8 cellular contexts compared by ENCODE assay signal in genomic region chr4:70705856-70706461, GRCh38. TPM values are rescaled to one million over a fixed set of nuclear protein-coding genes. Genes with fewer than 3 reads are reported as not detected.
A peak's percentile ranks its signal among the peaks of the same experiment; 100 is the strongest.
DNase-seq lines count a peak whose midpoint lies in the region; ATAC-seq, FAIRE-seq and TF ChIP-seq lines count a peak whose summit lies in the region.

No MANE protein-coding gene starts in this region.

- no peaks in the 10 kb centered on the region for H3K36me3 ChIP-seq in CD8-positive, alpha-beta T cell (ENCODE audit: insufficient read depth, low read length)
- H3K36me3 ChIP-seq in ascending aorta (no peaks in the 10 kb centered on the region), kidney (ENCODE audit: control insufficient read depth in 1 of 2, insufficient read depth in 2 of 2, low read length in 2 of 2) (no peaks in the 10 kb centered on the region), suprapubic skin (no peaks in the 10 kb centered on the region)

- H3K36me3 Mint-ChIP-seq in CD8-positive, alpha-beta T cell = peaks cover 9% of the 10 kb centered on the region

- H3K4me1 Mint-ChIP-seq in CD8-positive, alpha-beta T cell (ENCODE audit: low read depth) = peaks cover 32% of the 10 kb centered on the region

- POLR2A ChIA-PET in CD8-positive, alpha-beta T cell (lab: Charles Lee) = interaction anchor here (1.0 to 4.8 kb wide), 11 partner anchors 12 to 288 kb away, joined by 3 to 85 read pairs (median 4); partner anchors contain the start of genes DCK, GRSF1, MOB1B and RUFY3

- intact Hi-C loops in CD8-positive, alpha-beta T cell (cut with DNase I, micrococcal nuclease) = loop anchor here (1.0 to 2.0 kb wide), 6 partner anchors 17 to 287 kb away; partner anchors contain the start of genes DCK (in 1 of the 2) and GRSF1 (in 1 of the 2)
- intact Hi-C loops in ascending aorta (cut with DNase I) (loop anchor here (1.0 to 5.0 kb wide), 3 partner anchors 18 to 481 kb away; partner anchors contain the start of genes GRSF1 and UTP3), kidney (cut with DNase I) (no loop called here)

- peak overlapping the region; percentile 59 for H3K27ac ChIP-seq in CD8-positive, alpha-beta T cell (ENCODE audit: low read depth, low read length)
- peak overlapping the region; percentile 92 to 96 for H3K27ac ChIP-seq in ascending aorta
- peak overlapping the region; percentile 91 to 96 for H3K27ac ChIP-seq in kidney (ENCODE audit: low read depth in 2 of 2, low read length in 2 of 2)
- peak overlapping the region; percentile 99 for H3K27ac ChIP-seq in suprapubic skin

- no peak for FAIRE-seq in kidney (lab: Jason Lieb, UNC)

- H3K27ac Mint-ChIP-seq in CD8-positive, alpha-beta T cell = peak overlapping the region; percentile 98

- 2% methylated on average over 17 of the region's 17 CpGs for WGBS in suprapubic skin

- peak overlapping the region; percentile 65 to 93 for H3K9ac ChIP-seq in kidney (ENCODE audit: low read length in 2 of 2)

- CTCF ChIA-PET in CD8-positive, alpha-beta T cell (lab: Charles Lee) = interaction anchor here (0.7 to 4.6 kb wide), 5 partner anchors 13 to 53 kb away, joined by 3 to 74 read pairs (median 5); partner anchors contain the start of gene UTP3

- H3K27me3 ChIP-seq in CD8-positive, alpha-beta T cell (ENCODE audit: insufficient read depth, low read length) = no peaks in the 10 kb centered on the region
- H3K27me3 ChIP-seq in ascending aorta (no peaks in the 10 kb centered on the region), suprapubic skin (no peaks in the 10 kb centered on the region)

- no peak for ATAC-seq in CD8-positive, alpha-beta T cell
- peak; percentile 1 for ATAC-seq in HG03097 (IDR thresholded peaks at IDR 0.05; ENCODE audit: low FRiP score, unreplicated experiment)
- ATAC-seq in HG03469 (IDR thresholded peaks at IDR 0.05; ENCODE audit: unreplicated experiment) = no peak
- no peak for ATAC-seq in GM19351 (IDR thresholded peaks at IDR 0.05; ENCODE audit: unreplicated experiment)

- H3K27me3 Mint-ChIP-seq in CD8-positive, alpha-beta T cell (ENCODE audit: low read depth) = no peaks in the 10 kb centered on the region

- peak overlapping the region; percentile 93 for H3K4me3 Mint-ChIP-seq in CD8-positive, alpha-beta T cell

- DNase-seq in CD8-positive, alpha-beta T cell = no peak
- DNase-seq in ascending aorta (ENCODE audit: low spot score in 2 of 2) (no peak), kidney (no peak), suprapubic skin (ENCODE audit: low spot score in 2 of 2) (no peak), NCI-H748 (lab: John Stamatoyannopoulos, UW; ENCODE audit: unreplicated experiment) (no peak)

- no peaks in the 10 kb centered on the region for H3K9me3 Mint-ChIP-seq in CD8-positive, alpha-beta T cell

- H3K4me1 ChIP-seq in CD8-positive, alpha-beta T cell (ENCODE audit: insufficient read depth, low read length) = peaks cover 29% of the 10 kb centered on the region
- H3K4me1 ChIP-seq in ascending aorta (peaks cover 0 to 11% of the 10 kb centered on the region in 2 donors), kidney (ENCODE audit: control insufficient read depth in 1 of 2, insufficient read depth in 1 of 2, low read depth in 1 of 2, low read length in 2 of 2) (peaks cover 2 to 11% of the 10 kb centered on the region in 2 donors), suprapubic skin (peaks cover 43% of the 10 kb centered on the region)

- no peak for TF ChIP-seq EP300 in suprapubic skin (IDR thresholded peaks at IDR 0.05)

- no peak for TF ChIP-seq CTCF in CD8-positive, alpha-beta T cell (IDR thresholded peaks at IDR 0.05)
- no peak for TF ChIP-seq CTCF in ascending aorta (IDR thresholded peaks at IDR 0.05)
- TF ChIP-seq CTCF in kidney (IDR thresholded peaks at IDR 0.05; ENCODE audit: borderline replicate concordance, extremely low read depth, insufficient read depth) = no peak
- TF ChIP-seq CTCF in suprapubic skin (IDR thresholded peaks at IDR 0.05) = no peak

- H3K9me3 ChIP-seq in CD8-positive, alpha-beta T cell (ENCODE audit: low read length) = no peaks in the 10 kb centered on the region
- H3K9me3 ChIP-seq in ascending aorta = no peaks in the 10 kb centered on the region
- no peaks in the 10 kb centered on the region for H3K9me3 ChIP-seq in kidney (ENCODE audit: control insufficient read depth in 1 of 2, low read length in 2 of 2)
- no peaks in the 10 kb centered on the region for H3K9me3 ChIP-seq in suprapubic skin

- TF ChIP-seq POLR2A in suprapubic skin (IDR thresholded peaks at IDR 0.05) = no peak

- peak overlapping the region; percentile 64 for H3K4me3 ChIP-seq in CD8-positive, alpha-beta T cell (ENCODE audit: low read depth, low read length)
- H3K4me3 ChIP-seq in ascending aorta = peak overlapping the region; percentile 89 to 98
- H3K4me3 ChIP-seq in kidney (ENCODE audit: low read length in 2 of 2) = peak overlapping the region; percentile 83 to 94
- peak overlapping the region; percentile 96 for H3K4me3 ChIP-seq in suprapubic skin

RNA-seq across cellular contexts. Expression of gene RUFY3, which starts 15.8 kb away (rescaled TPM):
- total RNA-seq in CD8-positive, alpha-beta T cell = 10 to 100 TPM; 18.4 to 26.5 TPM
- total RNA-seq in ascending aorta = 11.7 TPM
- 72.5 TPM for total RNA-seq in kidney
- polyA plus RNA-seq in kidney (ENCODE audit: insufficient read depth, low read depth, low replicate concordance) = 40.6 TPM
- 100 to 1,000 TPM in 1 of 4 donors, 10 to 100 TPM in 3; 53.2 to 155 (median 68.1) TPM for total RNA-seq in suprapubic skin

RNA-seq across cellular contexts. Expression of gene UTP3, which starts 17.6 kb away (rescaled TPM):
- total RNA-seq in CD8-positive, alpha-beta T cell = 10 to 100 TPM; 21.6 to 23.1 TPM
- 3.2 TPM for total RNA-seq in ascending aorta
- 28.6 TPM for total RNA-seq in kidney
- polyA plus RNA-seq in kidney (ENCODE audit: insufficient read depth, low read depth, low replicate concordance) = 25.8 TPM
- 10 to 100 TPM; 19.2 to 27.6 (median 22.6) TPM for total RNA-seq in suprapubic skin

RNA-seq across cellular contexts. Expression of gene JCHAIN, which starts 39.7 kb away (rescaled TPM):
- total RNA-seq in CD8-positive, alpha-beta T cell = 1 to 10 TPM in 1 of 2 experiments, under 1 TPM in 1; 0.38 to 1.3 TPM
- total RNA-seq in ascending aorta (4.0 TPM), kidney (355 TPM), suprapubic skin (1 to 10 TPM in 2 of 4 donors, under 1 TPM in 1, not detected in 1; 0.68 to 8.4 (median 1.4) TPM)
- 5.1 TPM for polyA plus RNA-seq in kidney (ENCODE audit: insufficient read depth, low read depth, low replicate concordance)

Comparison
In these comparisons a context has a peak if more than half of its experiments do, and no peak if none do; other contexts are left out.
1. RNA of gene JCHAIN, which starts 39.7 kb away (total RNA-seq): 355 TPM in kidney (single experiment); 4.0 TPM in ascending aorta (single experiment), 0.68 to 8.4 TPM in suprapubic skin and 0.38 to 1.3 TPM in CD8-positive, alpha-beta T cell; every median in the first group is over 10 times any median in the second.
2. Peak in every context shown above with its lines, with median percentiles within 50 percentile points of each other: H3K27ac ChIP-seq and H3K4me3 ChIP-seq.